Comparison of ENCODE assay signal across 8 cellular contexts in the genomic region with DNA sequence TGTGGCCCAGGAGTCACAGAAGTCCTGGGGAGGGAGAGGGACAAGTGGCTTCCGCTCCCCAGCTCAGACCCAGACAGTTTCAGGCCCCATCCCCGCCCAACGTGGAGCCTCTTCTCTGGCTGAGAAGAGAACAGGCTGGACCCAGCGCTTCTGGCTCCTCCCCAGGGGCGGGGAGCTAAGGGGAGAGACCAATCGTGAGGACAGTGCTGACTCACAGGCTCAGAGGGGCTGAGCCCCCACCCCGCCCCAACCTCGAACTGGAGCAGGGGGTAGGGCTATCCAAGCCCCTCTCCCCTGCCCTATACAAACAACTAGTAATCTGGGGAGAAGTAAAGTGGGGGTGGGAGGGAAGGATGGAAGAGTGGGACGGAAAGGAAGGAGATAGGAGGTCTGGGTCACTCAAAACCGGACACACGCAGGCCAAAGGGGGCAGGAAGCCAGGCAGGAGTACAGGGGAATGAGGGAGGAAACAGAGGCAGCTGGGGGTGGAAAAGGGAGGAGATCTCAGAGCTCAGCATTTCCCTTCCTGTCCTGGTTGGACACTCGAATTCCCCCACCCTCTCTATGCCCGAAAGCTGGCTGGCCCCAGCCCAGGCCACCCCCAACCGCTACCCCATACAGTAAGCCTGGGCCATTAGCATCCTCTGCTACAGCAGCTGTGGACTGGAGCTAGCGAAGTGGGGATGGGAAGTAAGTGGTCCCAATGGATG. TPM values are rescaled to one million over a fixed set of nuclear protein-coding genes. Genes with fewer than 3 reads are reported as not detected.
DNase-seq lines count a peak whose midpoint lies in the region; ATAC-seq and TF ChIP-seq lines count a peak whose summit lies in the region.

A gene with protein sequence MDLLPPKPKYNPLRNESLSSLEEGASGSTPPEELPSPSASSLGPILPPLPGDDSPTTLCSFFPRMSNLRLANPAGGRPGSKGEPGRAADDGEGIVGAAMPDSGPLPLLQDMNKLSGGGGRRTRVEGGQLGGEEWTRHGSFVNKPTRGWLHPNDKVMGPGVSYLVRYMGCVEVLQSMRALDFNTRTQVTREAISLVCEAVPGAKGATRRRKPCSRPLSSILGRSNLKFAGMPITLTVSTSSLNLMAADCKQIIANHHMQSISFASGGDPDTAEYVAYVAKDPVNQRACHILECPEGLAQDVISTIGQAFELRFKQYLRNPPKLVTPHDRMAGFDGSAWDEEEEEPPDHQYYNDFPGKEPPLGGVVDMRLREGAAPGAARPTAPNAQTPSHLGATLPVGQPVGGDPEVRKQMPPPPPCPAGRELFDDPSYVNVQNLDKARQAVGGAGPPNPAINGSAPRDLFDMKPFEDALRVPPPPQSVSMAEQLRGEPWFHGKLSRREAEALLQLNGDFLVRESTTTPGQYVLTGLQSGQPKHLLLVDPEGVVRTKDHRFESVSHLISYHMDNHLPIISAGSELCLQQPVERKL (minus strand): TSS at position 117 of the 710 bp plus-strand sequence. CDS start 221 bp downstream, outside the sequence.

- H3K27me3 ChIP-seq in SJSA1 (replicated peaks) (no peaks in the 10 kb centered on the region), rectal smooth muscle tissue (ENCODE audit: control insufficient read depth, insufficient read depth, low read length) (no peaks in the 10 kb centered on the region)

- POLR2A ChIA-PET in MCF 10A (lab: Yijun Ruan, JAX): interaction anchor here (0.6 to 41.1 kb wide), 31 partner anchors 0 to 964 kb away, joined by 3 to 1917 read pairs (median 6); a partner anchor contains a TSS

- no peaks in the 10 kb centered on the region for H3K9me3 Mint-ChIP-seq in MCF 10A (ENCODE audit: unreplicated experiment)

- BruUV-seq in MCF 10A (replicated peaks; lab: Mats Ljungman, UMichigan): no TSS peak

- no peak within 1 kb of the TSS for H3K27ac Mint-ChIP-seq in MCF 10A (ENCODE audit: low read depth, unreplicated experiment)

- peaks cover 53% of the 10 kb centered on the region for H3K36me3 Mint-ChIP-seq in MCF 10A (ENCODE audit: insufficient read depth, unreplicated experiment)

- H3K4me3 Mint-ChIP-seq in MCF 10A (ENCODE audit: unreplicated experiment): no peak within 1 kb of the TSS

- DNase-seq in COLO668 (lab: John Stamatoyannopoulos, UW; ENCODE audit: unreplicated experiment) (peak; percentile 71), SJSA1 (ENCODE audit: low read depth in 1 of 2, low spot score in 2 of 2) (peak; percentile 95 to 97), MCF 10A (ENCODE audit: unreplicated experiment) (peak; percentile 99), NCI-H524 (lab: John Stamatoyannopoulos, UW) (no peak), NCI-H187 treated with DMSO at 0.1 percent for 48 hours (lab: John Stamatoyannopoulos, UW) (no peak)

- H3K27me3 Mint-ChIP-seq in MCF 10A (ENCODE audit: insufficient read depth, unreplicated experiment): no peaks in the 10 kb centered on the region

- peak within 1 kb of the TSS; percentile 97 for H3K27ac ChIP-seq in SJSA1
- peak within 1 kb of the TSS; percentile 95 for H3K27ac ChIP-seq in rectal smooth muscle tissue (ENCODE audit: low read depth, low read length)

- peaks cover 40% of the 10 kb centered on the region for H3K4me1 Mint-ChIP-seq in MCF 10A (ENCODE audit: insufficient read depth, unreplicated experiment)

- intact Hi-C loops in MCF 10A (cut with micrococcal nuclease): loop anchor here (1.0 to 5.0 kb wide), 3 partner anchors 14 to 202 kb away; a partner anchor contains a TSS

- TF ChIP-seq CTCF in MCF 10A (IDR thresholded peaks at IDR 0.05; ENCODE audit: unreplicated experiment): no peak

- H3K9ac ChIP-seq in rectal smooth muscle tissue (ENCODE audit: low read length): peak within 1 kb of the TSS; percentile 42

- H3K4me3 ChIP-seq in SJSA1: peak within 1 kb of the TSS; percentile 33
- peak within 1 kb of the TSS; percentile 68 for H3K4me3 ChIP-seq in iPS-11a (ENCODE audit: low read depth, low read length)
- H3K4me3 ChIP-seq in rectal smooth muscle tissue (ENCODE audit: low read length): peak within 1 kb of the TSS; percentile 47

- H3K36me3 ChIP-seq in SJSA1 (peaks cover 54% of the 10 kb centered on the region), rectal smooth muscle tissue (ENCODE audit: control insufficient read depth, insufficient read depth, low read length) (peaks cover 21% of the 10 kb centered on the region)

- H3K4me1 ChIP-seq in SJSA1 (replicated peaks) (peaks cover 43% of the 10 kb centered on the region), rectal smooth muscle tissue (ENCODE audit: control insufficient read depth, insufficient read depth, low read length) (peaks cover 25% of the 10 kb centered on the region)

- H3K9me3 ChIP-seq in SJSA1 (replicated peaks): no peaks in the 10 kb centered on the region

- ATAC-seq in HG02610 (IDR thresholded peaks at IDR 0.05; ENCODE audit: unreplicated experiment): peak; percentile 32

- CTCF ChIA-PET in MCF 10A (lab: Yijun Ruan, JAX): interaction anchor here (0.5 to 6.7 kb wide), 32 partner anchors 9 to 411 kb away, joined by 3 to 64 read pairs (median 5); a partner anchor contains a TSS

RNA-seq across cellular contexts. Expression of the gene that starts here (rescaled TPM):
- total RNA-seq in SJSA1 (2014; rRNA removed; shearing (Covaris generic)): 101 and 155 TPM in 2 replicates
- 667 and 885 TPM in 2 replicates for total RNA-seq in MCF 10A (2022)

Comparison
In these comparisons a context has a peak if more than half of its experiments do, and no peak if none do; other contexts are left out.
1. DNase-seq: peak in COLO668 (single experiment), SJSA1 (2 of 2) and MCF 10A (single experiment); none in NCI-H524 (0 of 2) and NCI-H187 treated with DMSO at 0.1 percent for 48 hours (single experiment).
2. Peak in every context shown above with its lines, with median percentiles within 50 percentile points of each other: H3K4me3 ChIP-seq.